Comparison of ENCODE assay signal across 3 cellular contexts in genomic region chr17:21001111-21001812, GRCh38.
TF ChIP-seq lines count a peak whose summit lies in the region.

No MANE protein-coding gene starts in this region.

TF ChIP-seq in HepG2, 621 proteins besides CTCF, POLR2A, EP300 and RAD21:
- TF ChIP-seq RBM22 (optimal IDR thresholded peaks at IDR 0.05; ENCODE audit: low read length): peak; percentile 37
- TF ChIP-seq NR0B2 (CRISPR knock-in tag; IDR thresholded peaks at IDR 0.05): no peak
- TF ChIP-seq ZNF564 (CRISPR knock-in tag; IDR thresholded peaks at IDR 0.05): peak; percentile 37; the same call in 1 of the 2 replicates

TF ChIP-seq in K562, 482 proteins besides CTCF, POLR2A, EP300 and RAD21:
- no peak for TF ChIP-seq MAX (CRISPR knock-in tag; IDR thresholded peaks at IDR 0.05)
- no peak for TF ChIP-seq SP1 (CRISPR knock-in tag; IDR thresholded peaks at IDR 0.05)
- no peak for TF ChIP-seq TCFL5 (CRISPR knock-in tag; conservative IDR thresholded peaks at IDR 0.05)
- no peak for TF ChIP-seq HEY1 (CRISPR knock-in tag; IDR thresholded peaks at IDR 0.05; ENCODE audit: borderline replicate concordance)
- no peak for TF ChIP-seq ZFP30 (CRISPR knock-in tag; IDR thresholded peaks at IDR 0.05; ENCODE audit: borderline replicate concordance)
- TF ChIP-seq SETDB1 (IDR thresholded peaks at IDR 0.05; ENCODE audit: low read length): no peak
- no peak for TF ChIP-seq MBD1 (CRISPR knock-in tag; IDR thresholded peaks at IDR 0.05)
- no peak for TF ChIP-seq ZFP91 (CRISPR knock-in tag; IDR thresholded peaks at IDR 0.05)
- TF ChIP-seq OTX1 (CRISPR knock-in tag; IDR thresholded peaks at IDR 0.05): no peak
- no peak for TF ChIP-seq FOXA1 (IDR thresholded peaks at IDR 0.05; ENCODE audit: borderline replicate concordance)
- no peak for TF ChIP-seq NFATC3 (IDR thresholded peaks at IDR 0.05)

TF ChIP-seq in SK-N-SH treated with all-trans-retinoic acid at 6 μM for 48 hours, 23 proteins besides CTCF, POLR2A, EP300 and RAD21:
- TF ChIP-seq ZNF565 (CRISPR knock-in tag; conservative IDR thresholded peaks at IDR 0.05; ENCODE audit: low read depth) (no peak), ZNF8 (CRISPR knock-in tag; IDR thresholded peaks at IDR 0.05) (no peak), PATZ1 (CRISPR knock-in tag; IDR thresholded peaks at IDR 0.05; ENCODE audit: borderline replicate concordance) (no peak), ZC3H10 (CRISPR knock-in tag; IDR thresholded peaks at IDR 0.05) (no peak), ESRRG (CRISPR knock-in tag; IDR thresholded peaks at IDR 0.05) (no peak), PPARA (CRISPR knock-in tag; IDR thresholded peaks at IDR 0.05; ENCODE audit: borderline replicate concordance) (no peak), GLIS3 (CRISPR knock-in tag; IDR thresholded peaks at IDR 0.05) (no peak), CSDC2 (CRISPR knock-in tag; IDR thresholded peaks at IDR 0.05) (no peak), RARB (CRISPR knock-in tag; IDR thresholded peaks at IDR 0.05) (no peak), CSRNP3 (CRISPR knock-in tag; IDR thresholded peaks at IDR 0.05) (no peak), TOX (CRISPR knock-in tag; IDR thresholded peaks at IDR 0.05; ENCODE audit: borderline replicate concordance) (no peak), POU6F1 (CRISPR knock-in tag; IDR thresholded peaks at IDR 0.05; ENCODE audit: borderline replicate concordance, low read depth) (no peak), ZFP3 (CRISPR knock-in tag; IDR thresholded peaks at IDR 0.05) (no peak), TSHZ2 (CRISPR knock-in tag; IDR thresholded peaks at IDR 0.05) (no peak), CREB5 (CRISPR knock-in tag; IDR thresholded peaks at IDR 0.05; ENCODE audit: low read depth) (no peak), ARNTL (CRISPR knock-in tag; IDR thresholded peaks at IDR 0.05; ENCODE audit: borderline replicate concordance, low read depth) (no peak), BACH2 (CRISPR knock-in tag; IDR thresholded peaks at IDR 0.05; ENCODE audit: borderline replicate concordance) (no peak), ISL1 (CRISPR knock-in tag; IDR thresholded peaks at IDR 0.05) (no peak), ZNF70 (CRISPR knock-in tag; IDR thresholded peaks at IDR 0.05) (no peak)
